In genomic region chr2:197090713-197091367, GRCh38 we compare ENCODE assay signal across 2 cellular contexts.
A peak's percentile ranks its signal among the peaks of the same experiment; 100 is the strongest.
TF ChIP-seq lines count a peak whose summit lies in the region.

No MANE protein-coding gene starts in this region.

TF ChIP-seq in HEK293, 187 proteins besides CTCF, POLR2A, EP300 and RAD21 (continued from another document):
- TF ChIP-seq PRDM4 (tag by site-specific recombination; IDR thresholded peaks at IDR 0.05) (peak; percentile 47; the same call in 1 of the 2 replicates), ZNF629 (tag by site-specific recombination; IDR thresholded peaks at IDR 0.05) (no peak), ZBTB11 (tag by site-specific recombination; conservative IDR thresholded peaks at IDR 0.05; ENCODE audit: low read depth) (no peak), ZBTB6 (tag by site-specific recombination; IDR thresholded peaks at IDR 0.05) (no peak), MZF1 (tag by site-specific recombination; IDR thresholded peaks at IDR 0.05; ENCODE audit: borderline replicate concordance) (peak; percentile 99), ZNF791 (tag by site-specific recombination; IDR thresholded peaks at IDR 0.05) (no peak), ZSCAN18 (tag by site-specific recombination; IDR thresholded peaks at IDR 0.05) (no peak), ZNF10 (tag by site-specific recombination; IDR thresholded peaks at IDR 0.05) (no peak), ZNF585B (tag by site-specific recombination; IDR thresholded peaks at IDR 0.05) (no peak), ZNF157 (tag by site-specific recombination; IDR thresholded peaks at IDR 0.05) (no peak), ZIC2 (tag by site-specific recombination; IDR thresholded peaks at IDR 0.05) (peak; percentile 72), ZNF600 (tag by site-specific recombination; IDR thresholded peaks at IDR 0.05) (0 out of 2 replicates have a peak, but pooled peaks have one; percentile 24), ZBTB1 (tag by site-specific recombination; IDR thresholded peaks at IDR 0.05) (no peak), SP3 (tag by site-specific recombination; IDR thresholded peaks at IDR 0.05) (no peak), ZNF214 (tag by site-specific recombination; IDR thresholded peaks at IDR 0.05; ENCODE audit: borderline replicate concordance) (no peak), HOXD13 (CRISPR knock-in tag; IDR thresholded peaks at IDR 0.05; ENCODE audit: borderline replicate concordance) (no peak), OSR2 (tag by site-specific recombination; IDR thresholded peaks at IDR 0.05) (0 out of 2 replicates have a peak, but pooled peaks have one; percentile 12)
TF ChIP-seq in HEK293: peak in this region for 7.

TF ChIP-seq in WTC11, 78 proteins besides CTCF, POLR2A, EP300 and RAD21 (continued from another document):
- TF ChIP-seq ARID4B (CRISPR knock-in tag; IDR thresholded peaks at IDR 0.05; ENCODE audit: borderline replicate concordance), result no peak
- no peak for TF ChIP-seq ZBTB21 (CRISPR knock-in tag; IDR thresholded peaks at IDR 0.05; ENCODE audit: borderline replicate concordance)
- TF ChIP-seq CREM (CRISPR knock-in tag; IDR thresholded peaks at IDR 0.05), result no peak
- no peak for TF ChIP-seq ZNF317 (CRISPR knock-in tag; IDR thresholded peaks at IDR 0.05; ENCODE audit: borderline replicate concordance, low read depth)
